ENCODE assay signal across 9 cellular contexts in the genomic region with DNA sequence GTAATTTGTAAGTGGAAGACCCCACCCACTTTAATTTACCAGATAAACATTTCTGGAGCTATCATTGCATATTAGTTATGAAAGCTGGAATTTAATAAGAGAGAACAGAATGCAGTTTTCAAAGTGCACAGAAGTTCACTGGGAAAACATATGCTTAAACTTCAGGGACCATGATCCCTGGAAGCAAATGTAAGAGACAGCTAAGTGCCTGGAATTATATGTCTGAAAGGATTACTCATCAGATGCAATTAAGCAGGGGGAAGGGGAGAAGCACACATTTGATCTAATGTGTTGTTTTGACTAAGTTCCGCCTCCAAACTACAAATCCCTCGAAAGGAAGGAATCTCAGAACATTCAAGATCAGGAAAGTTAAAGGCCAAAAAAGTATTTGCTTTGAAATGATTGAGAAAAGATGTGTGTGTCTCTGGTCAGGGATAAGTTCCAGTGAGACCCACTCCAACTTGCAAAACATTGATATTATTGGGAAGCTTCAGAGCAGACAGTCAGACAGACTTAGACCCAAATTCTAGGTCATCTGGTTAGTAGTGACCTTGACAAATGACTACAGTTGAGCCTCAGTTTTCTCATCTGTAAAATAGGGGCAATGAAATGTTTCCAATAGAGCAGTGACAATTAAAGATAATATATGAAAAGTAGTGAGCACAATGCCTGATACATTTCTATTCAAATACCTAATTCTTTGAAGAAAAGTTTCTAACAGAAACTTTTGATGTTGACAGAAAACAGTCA.
DNase-seq lines count a peak whose midpoint lies in the region; ATAC-seq, FAIRE-seq and TF ChIP-seq lines count a peak whose summit lies in the region.
"Had no signal": no experiment of that assay in that cellular context is flagged by ENCODE, and none has a peak within 500 bp of the region (broad histone marks: within the 10 kb centered on the region; RNA-seq: fewer than 3 reads in every experiment).

No MANE protein-coding gene starts in this region.

- TF ChIP-seq POLR2A in esophagus muscularis mucosa (IDR thresholded peaks at IDR 0.05; ENCODE audit: low read depth) = no peak

- H3K9me3 ChIP-seq in esophagus muscularis mucosa = peaks cover 0 to 6% (median 0%) of the 10 kb centered on the region in 4 donors

- H3K27ac ChIP-seq in esophagus muscularis mucosa (replicated peaks in 1 of 4) = peak overlapping the region; percentile 57 to 72 (median 60)

- H3K4me3 Mint-ChIP-seq in progenitor cell of endocrine pancreas (ENCODE audit: low read depth) = no peak overlapping the region
- no peak overlapping the region for H3K4me3 Mint-ChIP-seq in activated T-cell treated with anti-CD3 and anti-CD28 coated beads, Interleukin-2, amount 50 U/mL, for 72 hours

- no peak for TF ChIP-seq CTCF in esophagus muscularis mucosa (IDR thresholded peaks at IDR 0.05)
- TF ChIP-seq CTCF in progenitor cell of endocrine pancreas (IDR thresholded peaks at IDR 0.05; ENCODE audit: unreplicated experiment) = no peak

- WGBS in esophagus muscularis mucosa = 57% methylated on average over 2 of the region's 2 CpGs

- no peaks in the 10 kb centered on the region for H3K27me3 Mint-ChIP-seq in progenitor cell of endocrine pancreas
- peaks cover 6% of the 10 kb centered on the region for H3K27me3 Mint-ChIP-seq in activated T-cell treated with anti-CD3 and anti-CD28 coated beads, Interleukin-2, amount 50 U/mL, for 72 hours (ENCODE audit: low read depth)

- DNase-seq in EH (ENCODE audit: low read depth) (peak; percentile 83), RCC 7860 (ENCODE audit: low spot score) (peak; percentile 37), esophagus muscularis mucosa (ENCODE audit: extremely low spot score) (no peak), progenitor cell of endocrine pancreas (ENCODE audit: low spot score, unreplicated experiment) (no peak), SHP77 treated with DMSO at 0.1 percent for 48 hours (lab: John Stamatoyannopoulos, UW) (no peak), DMS153 treated with DMSO at 0.1 percent for 48 hours (lab: John Stamatoyannopoulos, UW; ENCODE audit: unreplicated experiment) (no peak)
- no peak for DNase-seq in stimulated activated CD4-positive, alpha-beta T cell treated with anti-CD3 and anti-CD28 coated beads, Interleukin-4, amount 100 ng/mL, for 1 hour
- no peak for DNase-seq in activated T-cell treated with anti-CD3 and anti-CD28 coated beads, Interleukin-2, amount 50 U/mL, for 72 hours

- no peak for FAIRE-seq in RCC 7860 (lab: Jason Lieb, UNC)

- H3K27me3 ChIP-seq in esophagus muscularis mucosa = no peaks in the 10 kb centered on the region
- H3K27me3 ChIP-seq: tibial nerve had no signal

- H3K4me1 Mint-ChIP-seq in progenitor cell of endocrine pancreas (ENCODE audit: low read depth) = peaks cover 18% of the 10 kb centered on the region
- peaks cover 12% of the 10 kb centered on the region for H3K4me1 Mint-ChIP-seq in activated T-cell treated with anti-CD3 and anti-CD28 coated beads, Interleukin-2, amount 50 U/mL, for 72 hours (ENCODE audit: low read depth)

- no peak for TF ChIP-seq EP300 in esophagus muscularis mucosa (IDR thresholded peaks at IDR 0.05)

- no peak overlapping the region for H3K4me3 ChIP-seq in esophagus muscularis mucosa
- H3K4me3 ChIP-seq: tibial nerve had no signal

- peak overlapping the region; percentile 88 for H3K27ac Mint-ChIP-seq in progenitor cell of endocrine pancreas
- H3K27ac Mint-ChIP-seq in activated T-cell treated with anti-CD3 and anti-CD28 coated beads, Interleukin-2, amount 50 U/mL, for 72 hours = no peak overlapping the region

- peaks cover 19 to 31% (median 30%) of the 10 kb centered on the region in 4 donors for H3K4me1 ChIP-seq in esophagus muscularis mucosa

- no peak for ATAC-seq in activated T-cell treated with anti-CD3 and anti-CD28 coated beads, Interleukin-2, amount 50 U/mL, for 72 hours (replicated peaks in 1 of 2)

- intact Hi-C loops in esophagus muscularis mucosa (cut with DNase I) = no loop called here

- H3K36me3 ChIP-seq in esophagus muscularis mucosa = no peaks in the 10 kb centered on the region

- peaks cover 9% of the 10 kb centered on the region for H3K36me3 Mint-ChIP-seq in progenitor cell of endocrine pancreas (ENCODE audit: insufficient read depth)
- H3K36me3 Mint-ChIP-seq in activated T-cell treated with anti-CD3 and anti-CD28 coated beads, Interleukin-2, amount 50 U/mL, for 72 hours (ENCODE audit: insufficient read depth in 2 of 2) = peaks cover 12 to 27% of the 10 kb centered on the region in 2 donors

- H3K9me3 Mint-ChIP-seq in progenitor cell of endocrine pancreas (ENCODE audit: low read depth) = peaks cover 26% of the 10 kb centered on the region
- H3K9me3 Mint-ChIP-seq in activated T-cell treated with anti-CD3 and anti-CD28 coated beads, Interleukin-2, amount 50 U/mL, for 72 hours = peaks cover 9 to 11% of the 10 kb centered on the region in 2 donors

Comparison
In these comparisons a context has a peak if more than half of its experiments do, and no peak if none do; other contexts are left out.
1. DNase-seq: peak in EH (single experiment) and RCC 7860 (single experiment); none in esophagus muscularis mucosa (single experiment), progenitor cell of endocrine pancreas (single experiment), SHP77 treated with DMSO at 0.1 percent for 48 hours (single experiment), DMS153 treated with DMSO at 0.1 percent for 48 hours (single experiment), stimulated activated CD4-positive, alpha-beta T cell treated with anti-CD3 and anti-CD28 coated beads, Interleukin-4, amount 100 ng/mL, for 1 hour (single experiment) and activated T-cell treated with anti-CD3 and anti-CD28 coated beads, Interleukin-2, amount 50 U/mL, for 72 hours (0 of 2).